ENCODE assay signal across 1 cellular context in genomic region chr7:110387689-110388088, GRCh38.
TF ChIP-seq lines count a peak whose summit lies in the region.

No MANE protein-coding gene starts in this region.

TF ChIP-seq in HCT116, 20 proteins besides CTCF, POLR2A, EP300 and RAD21 (continued from another document):
- TF ChIP-seq, protein P1, sequence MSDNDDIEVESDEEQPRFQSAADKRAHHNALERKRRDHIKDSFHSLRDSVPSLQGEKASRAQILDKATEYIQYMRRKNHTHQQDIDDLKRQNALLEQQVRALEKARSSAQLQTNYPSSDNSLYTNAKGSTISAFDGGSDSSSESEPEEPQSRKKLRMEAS (IDR thresholded peaks at IDR 0.05), result no peak
- TF ChIP-seq EZH2phosphoT487 (IDR thresholded peaks at IDR 0.05; ENCODE audit: borderline replicate concordance) (no peak), FOSL1 (IDR thresholded peaks at IDR 0.05; ENCODE audit: low read depth) (no peak), TCF7L2 (IDR thresholded peaks at IDR 0.05; ENCODE audit: borderline replicate concordance, extremely low read depth, insufficient read depth, insufficient read length) (no peak), ZNF274 (IDR thresholded peaks at IDR 0.05; ENCODE audit: low read depth, low read length) (no peak)
- TF ChIP-seq, protein P2, sequence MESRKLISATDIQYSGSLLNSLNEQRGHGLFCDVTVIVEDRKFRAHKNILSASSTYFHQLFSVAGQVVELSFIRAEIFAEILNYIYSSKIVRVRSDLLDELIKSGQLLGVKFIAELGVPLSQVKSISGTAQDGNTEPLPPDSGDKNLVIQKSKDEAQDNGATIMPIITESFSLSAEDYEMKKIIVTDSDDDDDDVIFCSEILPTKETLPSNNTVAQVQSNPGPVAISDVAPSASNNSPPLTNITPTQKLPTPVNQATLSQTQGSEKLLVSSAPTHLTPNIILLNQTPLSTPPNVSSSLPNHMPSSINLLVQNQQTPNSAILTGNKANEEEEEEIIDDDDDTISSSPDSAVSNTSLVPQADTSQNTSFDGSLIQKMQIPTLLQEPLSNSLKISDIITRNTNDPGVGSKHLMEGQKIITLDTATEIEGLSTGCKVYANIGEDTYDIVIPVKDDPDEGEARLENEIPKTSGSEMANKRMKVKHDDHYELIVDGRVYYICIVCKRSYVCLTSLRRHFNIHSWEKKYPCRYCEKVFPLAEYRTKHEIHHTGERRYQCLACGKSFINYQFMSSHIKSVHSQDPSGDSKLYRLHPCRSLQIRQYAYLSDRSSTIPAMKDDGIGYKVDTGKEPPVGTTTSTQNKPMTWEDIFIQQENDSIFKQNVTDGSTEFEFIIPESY (IDR thresholded peaks at IDR 0.05; ENCODE audit: extremely low read depth, insufficient replicate concordance, low read length), result no peak
